ENCODE assay signal across 9 cellular contexts in genomic region chr4:68432320-68432719, GRCh38. TPM values are rescaled to one million over a fixed set of nuclear protein-coding genes. Genes with fewer than 3 reads are reported as not detected.
"Had no signal": no experiment of that assay in that cellular context is flagged by ENCODE, and none has a peak within 500 bp of the region (broad histone marks: within the 10 kb centered on the region; RNA-seq: fewer than 3 reads in every experiment).

No MANE protein-coding gene starts in this region.

- H3K9me3 Mint-ChIP-seq: GM23338 had no signal

- FAIRE-seq: H1, H54, HTR-8/SVneo had no signal

- DNase-seq: H9, HCEC 1CT, KBM-7 had no signal

- H2AFZ ChIP-seq: GM23338 had no signal

- H3K4me3 ChIP-seq: GM23338 had no signal

- ATAC-seq: GM23338 had no signal

- H3K9ac ChIP-seq: KMS-11 had no signal

- H3K4me3 Mint-ChIP-seq: GM23338, H9 had no signal

- H3K27ac Mint-ChIP-seq: GM23338, H9 had no signal

- H3K4me2 ChIP-seq: GM23338, KMS-11 had no signal

- H3K27ac ChIP-seq: KMS-11 had no signal

RNA-seq across cellular contexts. Expression of gene TMPRSS11E, which starts 14.9 kb away (rescaled TPM):
- total RNA-seq: HT-29 had no signal
